In genomic region chr4:139933104-139933503, GRCh38 we compare ENCODE assay signal across 21 cellular contexts.
"Had no signal": no experiment of that assay in that cellular context is flagged by ENCODE, and none has a peak within 500 bp of the region (broad histone marks: within the 10 kb centered on the region; RNA-seq: fewer than 3 reads in every experiment).

No MANE protein-coding gene starts in this region.

- H3K4me1 Mint-ChIP-seq: immature natural killer cell; stimulated activated memory B cell treated with anti-CD40 and anti-IgM and Interleukin-4, amounts not matched to agents 10 μg/mL and 1 μg/mL and 100 μg/mL, for 72 hours had no signal

- H3K27ac ChIP-seq: colonic mucosa, left lung, parathyroid adenoma, prostate gland, tibial artery, upper lobe of right lung had no signal

- FAIRE-seq: frontal cortex had no signal

- H3K27ac Mint-ChIP-seq: endodermal cell; immature natural killer cell; nephron; stimulated activated memory B cell treated with anti-CD40 and anti-IgM and Interleukin-4, amounts not matched to agents 10 μg/mL and 1 μg/mL and 100 μg/mL, for 72 hours; stimulated activated naive CD8-positive, alpha-beta T cell treated with anti-CD3 and anti-CD28 coated beads, Interleukin-15, Interleukin-2, amounts not matched to agents 100 ng/mL and 50 ng/mL, for 24 hours had no signal

- H3K4me1 ChIP-seq: colonic mucosa, prostate gland, tibial artery, upper lobe of right lung had no signal

- H3K4me3 ChIP-seq: colonic mucosa, heart right ventricle, left lung, lung, prostate gland, tibial artery, upper lobe of right lung, vagina had no signal

- H3K27me3 ChIP-seq: colonic mucosa, heart right ventricle, left lung, tibial artery, upper lobe of right lung, vagina had no signal

- H2AFZ ChIP-seq: parathyroid adenoma had no signal

- ATAC-seq: left lung; stimulated activated memory B cell treated with anti-CD40 and anti-IgM and Interleukin-4, amounts not matched to agents 10 μg/mL and 1 μg/mL and 100 μg/mL, for 72 hours; upper lobe of right lung had no signal

- H3K9ac ChIP-seq: parathyroid adenoma had no signal

- H3K9me3 Mint-ChIP-seq: endodermal cell; immature natural killer cell; naive B cell; nephron; stimulated activated memory B cell treated with anti-CD40 and anti-IgM and Interleukin-4, amounts not matched to agents 10 μg/mL and 1 μg/mL and 100 μg/mL, for 72 hours; stimulated activated naive CD8-positive, alpha-beta T cell treated with anti-CD3 and anti-CD28 coated beads, Interleukin-15, Interleukin-2, amounts not matched to agents 100 ng/mL and 50 ng/mL, for 24 hours had no signal

- H3K4me3 Mint-ChIP-seq: endodermal cell; immature natural killer cell; nephron; stimulated activated memory B cell treated with anti-CD40 and anti-IgM and Interleukin-4, amounts not matched to agents 10 μg/mL and 1 μg/mL and 100 μg/mL, for 72 hours; stimulated activated naive CD8-positive, alpha-beta T cell treated with anti-CD3 and anti-CD28 coated beads, Interleukin-15, Interleukin-2, amounts not matched to agents 100 ng/mL and 50 ng/mL, for 24 hours had no signal

- H3K79me2 ChIP-seq: parathyroid adenoma had no signal

- DNase-seq: effector CD4-positive, alpha-beta T cell; heart right ventricle; hypothalamus; immature natural killer cell; left lung; naive B cell; stimulated activated CD4-positive, alpha-beta T cell treated with anti-CD3 and anti-CD28 coated beads, Interleukin-15, amount 100 ng/mL, for 24 hours; stimulated activated CD4-positive, alpha-beta T cell treated with anti-CD3 and anti-CD28 coated beads, Interleukin-1b, Interleukin-23, amount 100 ng/mL, for 48 hours; stimulated activated CD4-positive, alpha-beta T cell treated with anti-CD3 and anti-CD28 coated beads, Interleukin-4, amount 100 ng/mL, for 24 hours; tibial artery; upper lobe of right lung had no signal

- H3K36me3 Mint-ChIP-seq: naive B cell; stimulated activated memory B cell treated with anti-CD40 and anti-IgM and Interleukin-4, amounts not matched to agents 10 μg/mL and 1 μg/mL and 100 μg/mL, for 72 hours had no signal

- H3K27me3 Mint-ChIP-seq: naive B cell had no signal

- H3K36me3 ChIP-seq: colonic mucosa, heart right ventricle, left lung, prostate gland, tibial artery, upper lobe of right lung, vagina had no signal

- H3K9me3 ChIP-seq: colonic mucosa, heart right ventricle, left lung, prostate gland, tibial artery, upper lobe of right lung, vagina had no signal
